In the genomic region with DNA sequence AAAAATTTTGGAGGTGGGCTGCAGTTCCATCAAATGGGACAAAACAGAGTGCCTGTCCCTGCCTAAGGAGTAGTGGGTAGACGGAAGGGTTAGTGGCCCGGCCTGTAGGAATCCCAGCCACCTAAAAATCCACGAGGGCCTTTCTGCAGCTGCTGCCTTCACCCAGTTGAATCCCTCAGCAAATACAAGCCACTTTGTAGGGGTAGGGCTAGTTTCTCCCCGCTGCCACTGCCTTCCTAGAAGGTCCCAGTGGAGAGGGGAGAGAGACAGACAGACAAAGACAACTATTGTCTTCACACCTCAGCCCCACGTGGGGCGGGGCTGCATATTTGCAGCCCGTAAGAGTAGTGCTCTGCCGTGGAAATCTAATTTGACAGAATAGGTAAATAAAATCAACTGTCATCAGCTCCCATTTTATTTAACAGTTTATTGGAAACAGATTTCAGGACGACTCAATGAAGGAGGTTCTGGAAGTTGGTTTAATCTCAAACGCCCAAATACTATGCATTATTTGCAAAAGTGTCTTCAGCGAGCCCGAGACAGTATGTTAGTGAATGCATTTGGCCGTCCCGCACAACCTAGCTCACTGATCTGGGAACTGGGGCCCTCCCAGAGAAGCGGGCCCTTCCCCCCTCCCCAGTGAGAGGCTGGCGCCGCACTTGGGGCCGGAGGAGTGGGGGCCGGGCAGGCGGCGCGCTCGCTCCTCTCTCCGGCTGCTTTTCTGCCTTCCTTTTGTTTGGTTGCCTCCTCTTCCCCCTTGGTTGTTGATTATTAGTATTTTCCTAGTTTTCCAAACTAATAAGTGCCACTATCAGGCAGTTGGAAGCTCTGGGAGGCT, we compare ENCODE assay signal across 8 cellular contexts.
DNase-seq lines count a peak whose midpoint lies in the region; ATAC-seq and TF ChIP-seq lines count a peak whose summit lies in the region.

No MANE protein-coding gene starts in this region.

- peaks cover 3 to 10% (median 4%) of the 10 kb centered on the region in 4 donors for H3K4me1 Mint-ChIP-seq in CD4-positive, alpha-beta memory T cell
- H3K4me1 Mint-ChIP-seq in activated naive CD8-positive, alpha-beta T cell (ENCODE audit: low read depth) = peaks cover 13% of the 10 kb centered on the region
- peaks cover 20% of the 10 kb centered on the region for H3K4me1 Mint-ChIP-seq in progenitor cell of endocrine pancreas (ENCODE audit: low read depth)

- no peaks in the 10 kb centered on the region for H3K36me3 ChIP-seq in CD4-positive, alpha-beta memory T cell (ENCODE audit: insufficient read depth, low read length)

- peaks cover 32 to 42% of the 10 kb centered on the region in 2 donors for H3K27me3 Mint-ChIP-seq in CD4-positive, alpha-beta memory T cell
- peaks cover 36% of the 10 kb centered on the region for H3K27me3 Mint-ChIP-seq in activated naive CD8-positive, alpha-beta T cell
- H3K27me3 Mint-ChIP-seq in progenitor cell of endocrine pancreas = peaks cover 90% of the 10 kb centered on the region

- DNase-seq in CD4-positive, alpha-beta memory T cell = no peak
- DNase-seq in right cardiac atrium (peak in 2 of 3 donors; percentile 60), progenitor cell of endocrine pancreas (ENCODE audit: low spot score, unreplicated experiment) (no peak), kidney glomerular epithelial cell (lab: John Stamatoyannopoulos, UW) (no peak), HCEC 1CT (no peak), EL (no peak), NCI-H1436 (lab: John Stamatoyannopoulos, UW) (no peak)

- H3K4me1 ChIP-seq in CD4-positive, alpha-beta memory T cell (ENCODE audit: insufficient read depth, low read length) = peaks cover 12% of the 10 kb centered on the region
- H3K4me1 ChIP-seq in right cardiac atrium (ENCODE audit: control insufficient read depth, insufficient read depth, low read length) = no peaks in the 10 kb centered on the region

- ATAC-seq in right cardiac atrium = peak; percentile 80 to 88

- H3K27me3 ChIP-seq in CD4-positive, alpha-beta memory T cell (ENCODE audit: insufficient read depth, low read length) = peaks cover 8% of the 10 kb centered on the region
- no peaks in the 10 kb centered on the region for H3K27me3 ChIP-seq in right cardiac atrium (ENCODE audit: control insufficient read depth, insufficient read depth)

- CTCF ChIA-PET in CD4-positive, alpha-beta memory T cell (lab: Charles Lee; ENCODE audit: partially characterized antibody) = no interaction called here

- no peak overlapping the region for H3K27ac ChIP-seq in CD4-positive, alpha-beta memory T cell (ENCODE audit: low read depth, low read length)
- no peak overlapping the region for H3K27ac ChIP-seq in right cardiac atrium (ENCODE audit: low read length)

- intact Hi-C loops in CD4-positive, alpha-beta memory T cell (cut with micrococcal nuclease) = no loop called here
- intact Hi-C loops in right cardiac atrium (cut with DNase I) = no loop called here

- no peak overlapping the region for H3K4me3 ChIP-seq in CD4-positive, alpha-beta memory T cell (ENCODE audit: low read length in 2 of 2)
- H3K4me3 ChIP-seq in right cardiac atrium (ENCODE audit: low read length) = peak overlapping the region; percentile 72

- no peak for TF ChIP-seq CTCF in progenitor cell of endocrine pancreas (IDR thresholded peaks at IDR 0.05; ENCODE audit: unreplicated experiment)

- 31% methylated on average over 24 of the region's 24 CpGs for WGBS in right cardiac atrium

- no peak overlapping the region for H3K27ac Mint-ChIP-seq in CD4-positive, alpha-beta memory T cell
- no peak overlapping the region for H3K27ac Mint-ChIP-seq in activated naive CD8-positive, alpha-beta T cell
- no peak overlapping the region for H3K27ac Mint-ChIP-seq in progenitor cell of endocrine pancreas

- no peaks in the 10 kb centered on the region for H3K9me3 ChIP-seq in CD4-positive, alpha-beta memory T cell (ENCODE audit: control insufficient read depth in 1 of 2, low read length in 2 of 2)
- no peaks in the 10 kb centered on the region for H3K9me3 ChIP-seq in right cardiac atrium (ENCODE audit: control insufficient read depth, low read length)

- H3K4me3 Mint-ChIP-seq in CD4-positive, alpha-beta memory T cell = peak overlapping the region in 6 of 8 donors; percentile 61 to 83 (median 70)
- peak overlapping the region; percentile 80 for H3K4me3 Mint-ChIP-seq in activated naive CD8-positive, alpha-beta T cell
- H3K4me3 Mint-ChIP-seq in progenitor cell of endocrine pancreas (ENCODE audit: low read depth) = peak overlapping the region; percentile 68

- POLR2A ChIA-PET in CD4-positive, alpha-beta memory T cell (lab: Charles Lee; ENCODE audit: partially characterized antibody) = no interaction called here

- no peaks in the 10 kb centered on the region for H3K9me3 Mint-ChIP-seq in CD4-positive, alpha-beta memory T cell
- H3K9me3 Mint-ChIP-seq in activated naive CD8-positive, alpha-beta T cell (ENCODE audit: low read depth) = no peaks in the 10 kb centered on the region
- no peaks in the 10 kb centered on the region for H3K9me3 Mint-ChIP-seq in progenitor cell of endocrine pancreas (ENCODE audit: low read depth)

- H3K36me3 Mint-ChIP-seq in CD4-positive, alpha-beta memory T cell = no peaks in the 10 kb centered on the region
- H3K36me3 Mint-ChIP-seq in activated naive CD8-positive, alpha-beta T cell = no peaks in the 10 kb centered on the region
- H3K36me3 Mint-ChIP-seq in progenitor cell of endocrine pancreas (ENCODE audit: insufficient read depth) = no peaks in the 10 kb centered on the region

Comparison
In these comparisons a context has a peak if more than half of its experiments do, and no peak if none do; other contexts are left out.
1. DNase-seq: peak in right cardiac atrium (2 of 3); none in CD4-positive, alpha-beta memory T cell (0 of 5), progenitor cell of endocrine pancreas (single experiment), kidney glomerular epithelial cell (single experiment), HCEC 1CT (single experiment), EL (single experiment) and NCI-H1436 (single experiment).
2. Peak in every context shown above with its lines, with median percentiles within 50 percentile points of each other: H3K4me3 Mint-ChIP-seq.